Comparison of ENCODE assay signal across 13 cellular contexts in genomic region chr7:29327455-29327854, GRCh38.
DNase-seq lines count a peak whose midpoint lies in the region; ATAC-seq and TF ChIP-seq lines count a peak whose summit lies in the region.
"Had no signal": no experiment of that assay in that cellular context is flagged by ENCODE, and none has a peak within 500 bp of the region (broad histone marks: within the 10 kb centered on the region; RNA-seq: fewer than 3 reads in every experiment).

No MANE protein-coding gene starts in this region.

- 0 out of 2 replicates have a peak overlapping the region, but pooled peaks have one; percentile 28 for H3K27ac Mint-ChIP-seq in GM23338
- no peak overlapping the region for H3K27ac Mint-ChIP-seq in activated naive CD8-positive, alpha-beta T cell treated with anti-CD3 and anti-CD28 coated beads, Interleukin-2, amount 50 U/mL, for 24 hours
- no peak overlapping the region for H3K27ac Mint-ChIP-seq in activated T-helper 2 cell treated with anti-CD3 and anti-CD28 coated beads, Interferon-gamma antibody, Interleukin-2, Interleukin-4, amounts not matched to agents 10 μg/mL and 5 μg/mL and 100 μg/mL, durations not matched to agents 14 hours and 24 hours and 36 hours
- H3K27ac Mint-ChIP-seq: activated T-helper 17 cell treated with anti-CD3 and anti-CD28 coated beads, Interleukin-2, amount 50 U/mL, for 72 hours; naive thymus-derived CD8-positive, alpha-beta T cell had no signal

- H3F3A ChIP-seq in GM23338 (replicated peaks; ENCODE audit: low read depth): no peaks in the 10 kb centered on the region

- H3K9me2 ChIP-seq in GM23338 (ENCODE audit: insufficient read depth): peaks cover 6% of the 10 kb centered on the region; the same call in 1 of the 2 replicates

- H3K36me3 Mint-ChIP-seq in GM23338 (ENCODE audit: low read depth): no peaks in the 10 kb centered on the region; the same call in 2 of the 3 replicates
- peaks cover 3% of the 10 kb centered on the region for H3K36me3 Mint-ChIP-seq in activated naive CD8-positive, alpha-beta T cell treated with anti-CD3 and anti-CD28 coated beads, Interleukin-2, amount 50 U/mL, for 24 hours (ENCODE audit: low read depth)
- no peaks in the 10 kb centered on the region for H3K36me3 Mint-ChIP-seq in activated T-helper 2 cell treated with anti-CD3 and anti-CD28 coated beads, Interferon-gamma antibody, Interleukin-2, Interleukin-4, amounts not matched to agents 10 μg/mL and 5 μg/mL and 100 μg/mL, durations not matched to agents 14 hours and 24 hours and 36 hours (ENCODE audit: low read depth)
- H3K36me3 Mint-ChIP-seq: naive thymus-derived CD8-positive, alpha-beta T cell had no signal

- no peaks in the 10 kb centered on the region for H3K79me2 ChIP-seq in GM23338 (replicated peaks; ENCODE audit: insufficient read depth)

- peaks cover 8% of the 10 kb centered on the region for H3K4me1 Mint-ChIP-seq in GM23338
- peaks cover 16% of the 10 kb centered on the region for H3K4me1 Mint-ChIP-seq in activated naive CD8-positive, alpha-beta T cell treated with anti-CD3 and anti-CD28 coated beads, Interleukin-2, amount 50 U/mL, for 24 hours
- peaks cover 3% of the 10 kb centered on the region for H3K4me1 Mint-ChIP-seq in activated T-helper 2 cell treated with anti-CD3 and anti-CD28 coated beads, Interferon-gamma antibody, Interleukin-2, Interleukin-4, amounts not matched to agents 10 μg/mL and 5 μg/mL and 100 μg/mL, durations not matched to agents 14 hours and 24 hours and 36 hours (ENCODE audit: low read depth)
- H3K4me1 Mint-ChIP-seq: activated T-helper 17 cell treated with anti-CD3 and anti-CD28 coated beads, Interleukin-2, amount 50 U/mL, for 72 hours had no signal

- no peaks in the 10 kb centered on the region for H4K20me1 ChIP-seq in GM23338 (replicated peaks; ENCODE audit: insufficient read depth)

- H3K9me3 ChIP-seq in mucosa of descending colon: no peaks in the 10 kb centered on the region
- H3K9me3 ChIP-seq: lower lobe of right lung, vagina had no signal

- no peaks in the 10 kb centered on the region for H3K36me3 ChIP-seq in GM23338 (ENCODE audit: insufficient read depth)
- no peaks in the 10 kb centered on the region for H3K36me3 ChIP-seq in mucosa of descending colon (ENCODE audit: low read depth)
- H3K36me3 ChIP-seq: lower lobe of right lung, vagina had no signal

- H3K4me3 Mint-ChIP-seq in GM23338: no peak overlapping the region
- no peak overlapping the region for H3K4me3 Mint-ChIP-seq in activated naive CD8-positive, alpha-beta T cell treated with anti-CD3 and anti-CD28 coated beads, Interleukin-2, amount 50 U/mL, for 24 hours
- H3K4me3 Mint-ChIP-seq in activated T-helper 2 cell treated with anti-CD3 and anti-CD28 coated beads, Interferon-gamma antibody, Interleukin-2, Interleukin-4, amounts not matched to agents 10 μg/mL and 5 μg/mL and 100 μg/mL, durations not matched to agents 14 hours and 24 hours and 36 hours (ENCODE audit: low read depth): no peak overlapping the region
- H3K4me3 Mint-ChIP-seq: activated T-helper 17 cell treated with anti-CD3 and anti-CD28 coated beads, Interleukin-2, amount 50 U/mL, for 72 hours; naive thymus-derived CD8-positive, alpha-beta T cell had no signal

- peaks cover 9% of the 10 kb centered on the region; the same call in 1 of the 2 replicates for H3K4me1 ChIP-seq in GM23338 (ENCODE audit: insufficient read depth)
- peaks cover 22% of the 10 kb centered on the region for H3K4me1 ChIP-seq in mucosa of descending colon (ENCODE audit: low read depth)

- in situ Hi-C loops in GM13976 (cut with MboI; ENCODE audit: low sequenced_read_pairs, unreplicated experiment): no loop called here

- no peaks in the 10 kb centered on the region for H3K9me3 Mint-ChIP-seq in GM23338
- H3K9me3 Mint-ChIP-seq in activated naive CD8-positive, alpha-beta T cell treated with anti-CD3 and anti-CD28 coated beads, Interleukin-2, amount 50 U/mL, for 24 hours: no peaks in the 10 kb centered on the region
- H3K9me3 Mint-ChIP-seq in activated T-helper 2 cell treated with anti-CD3 and anti-CD28 coated beads, Interferon-gamma antibody, Interleukin-2, Interleukin-4, amounts not matched to agents 10 μg/mL and 5 μg/mL and 100 μg/mL, durations not matched to agents 14 hours and 24 hours and 36 hours: no peaks in the 10 kb centered on the region
- H3K9me3 Mint-ChIP-seq: activated T-helper 17 cell treated with anti-CD3 and anti-CD28 coated beads, Interleukin-2, amount 50 U/mL, for 72 hours; naive thymus-derived CD8-positive, alpha-beta T cell had no signal

- no peak overlapping the region for H3K4me2 ChIP-seq in GM23338

- H3K27me3 Mint-ChIP-seq in GM23338 (ENCODE audit: insufficient read depth, low read depth, poor library complexity): peaks cover 5% of the 10 kb centered on the region
- no peaks in the 10 kb centered on the region for H3K27me3 Mint-ChIP-seq in activated naive CD8-positive, alpha-beta T cell treated with anti-CD3 and anti-CD28 coated beads, Interleukin-2, amount 50 U/mL, for 24 hours
- H3K27me3 Mint-ChIP-seq in activated T-helper 2 cell treated with anti-CD3 and anti-CD28 coated beads, Interferon-gamma antibody, Interleukin-2, Interleukin-4, amounts not matched to agents 10 μg/mL and 5 μg/mL and 100 μg/mL, durations not matched to agents 14 hours and 24 hours and 36 hours (ENCODE audit: low read depth): peaks cover 10% of the 10 kb centered on the region

- H3K27ac ChIP-seq in GM23338 (ENCODE audit: low read depth): no peak overlapping the region
- H3K27ac ChIP-seq: lower lobe of right lung, vagina had no signal

- no peak overlapping the region for H2AFZ ChIP-seq in GM23338

- no peak overlapping the region for H3K4me3 ChIP-seq in GM23338
- no peak overlapping the region for H3K4me3 ChIP-seq in mucosa of descending colon
- H3K4me3 ChIP-seq in foreskin fibroblast (ENCODE audit: low read depth in 1 of 2, low read length in 2 of 2): no peak overlapping the region
- H3K4me3 ChIP-seq: lower lobe of right lung, vagina had no signal

- intact Hi-C loops in mucosa of descending colon (cut with DNase I, micrococcal nuclease): no loop called here
- intact Hi-C loops in activated T-helper 2 cell treated with anti-CD3 and anti-CD28 coated beads, Interferon-gamma antibody, Interleukin-2, Interleukin-4, amounts not matched to agents 10 μg/mL and 5 μg/mL and 100 μg/mL, durations not matched to agents 14 hours and 24 hours and 36 hours (cut with micrococcal nuclease): no loop called here

- no peak for ATAC-seq in GM23338
- ATAC-seq in mucosa of descending colon: peak; percentile 51
- ATAC-seq in activated naive CD8-positive, alpha-beta T cell treated with anti-CD3 and anti-CD28 coated beads, Interleukin-2, amount 50 U/mL, for 24 hours: no peak
- ATAC-seq: activated T-helper 17 cell treated with anti-CD3 and anti-CD28 coated beads, Interleukin-2, amount 50 U/mL, for 72 hours; lower lobe of right lung; naive thymus-derived CD8-positive, alpha-beta T cell had no signal

- DNase-seq in GM23338 (ENCODE audit: low spot score) (no peak), NCI-H146 treated with DMSO at 0.1 percent for 48 hours (lab: John Stamatoyannopoulos, UW; ENCODE audit: unreplicated experiment) (peak; percentile 57), NCI-H510A treated with DMSO at 0.1 percent for 48 hours (lab: John Stamatoyannopoulos, UW) (peak; percentile 82), mucosa of descending colon (no peak), GM13976 (ENCODE audit: low spot score) (no peak), foreskin fibroblast (no peak)
- DNase-seq in activated naive CD8-positive, alpha-beta T cell treated with anti-CD3 and anti-CD28 coated beads, Interleukin-2, amount 50 U/mL, for 24 hours: no peak
- no peak for DNase-seq in activated T-helper 2 cell treated with anti-CD3 and anti-CD28 coated beads, Interferon-gamma antibody, Interleukin-2, Interleukin-4, amounts not matched to agents 10 μg/mL and 5 μg/mL and 100 μg/mL, durations not matched to agents 14 hours and 24 hours and 36 hours (ENCODE audit: low spot score)
- DNase-seq: amniotic stem cell; lower lobe of right lung; naive thymus-derived CD8-positive, alpha-beta T cell had no signal

- H3K27me3 ChIP-seq in GM23338 (ENCODE audit: insufficient read depth): no peaks in the 10 kb centered on the region
- H3K27me3 ChIP-seq: vagina had no signal

- no peak for TF ChIP-seq CTCF in GM23338 (conservative IDR thresholded peaks at IDR 0.05; ENCODE audit: low read depth in 2 of 2)
- no peak for TF ChIP-seq CTCF in mucosa of descending colon (IDR thresholded peaks at IDR 0.05)
- TF ChIP-seq CTCF in GM13976 (IDR thresholded peaks at IDR 0.05; ENCODE audit: borderline replicate concordance, control extremely low read depth, extremely low read depth, insufficient read depth, missing control alignments): no peak
- TF ChIP-seq CTCF in foreskin fibroblast (IDR thresholded peaks at IDR 0.05; ENCODE audit: low read depth, low read length): no peak

TF ChIP-seq in GM23338, 12 proteins besides CTCF, POLR2A, EP300 and RAD21 (continues in another document):
- no peak for TF ChIP-seq STAT1 (IDR thresholded peaks at IDR 0.05; ENCODE audit: unreplicated experiment)
- TF ChIP-seq ZNF114 (CRISPR knock-in tag; IDR thresholded peaks at IDR 0.05): no peak
- no peak for TF ChIP-seq CREB1 (CRISPR knock-in tag; IDR thresholded peaks at IDR 0.05; ENCODE audit: low read depth)
- TF ChIP-seq POLR2AphosphoS5 (IDR thresholded peaks at IDR 0.05; ENCODE audit: low read depth): no peak
- TF ChIP-seq EZH2phosphoT487 (IDR thresholded peaks at IDR 0.05; ENCODE audit: unreplicated experiment): no peak
- TF ChIP-seq REST (IDR thresholded peaks at IDR 0.05; ENCODE audit: unreplicated experiment): no peak

Comparison
In these comparisons a context has a peak if more than half of its experiments do, and no peak if none do; other contexts are left out.
1. DNase-seq: peak in NCI-H146 treated with DMSO at 0.1 percent for 48 hours (single experiment) and NCI-H510A treated with DMSO at 0.1 percent for 48 hours (single experiment); none in GM23338 (single experiment), mucosa of descending colon (0 of 3), activated naive CD8-positive, alpha-beta T cell treated with anti-CD3 and anti-CD28 coated beads, Interleukin-2, amount 50 U/mL, for 24 hours (single experiment), activated T-helper 2 cell treated with anti-CD3 and anti-CD28 coated beads, Interferon-gamma antibody, Interleukin-2, Interleukin-4, amounts not matched to agents 10 μg/mL and 5 μg/mL and 100 μg/mL, durations not matched to agents 14 hours and 24 hours and 36 hours (single experiment), GM13976 (single experiment) and foreskin fibroblast (0 of 2).